In the genomic region with DNA sequence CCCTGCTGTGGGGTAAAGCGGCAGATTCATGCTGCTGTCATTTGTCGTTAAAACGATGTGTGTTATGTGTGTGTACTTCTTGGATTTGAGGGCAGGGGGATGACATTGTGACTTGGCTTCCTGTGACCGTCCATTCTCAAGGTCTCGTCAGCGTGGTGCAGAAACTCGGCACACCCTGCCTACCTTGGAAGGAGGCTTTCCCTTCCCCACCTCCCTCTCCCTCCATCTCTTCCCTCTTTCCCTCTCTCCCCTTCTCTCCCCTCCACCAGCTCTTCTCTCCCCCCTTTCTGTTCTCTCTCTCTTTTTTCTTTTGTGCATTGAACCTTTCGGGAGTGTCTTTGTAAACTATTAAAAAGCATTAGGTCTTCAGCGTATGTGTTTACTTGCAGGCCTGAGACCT, we compare ENCODE assay signal across 8 cellular contexts. TPM values are rescaled to one million over a fixed set of nuclear protein-coding genes. Genes with fewer than 3 reads are reported as not detected.
DNase-seq lines count a peak whose midpoint lies in the region; ATAC-seq and TF ChIP-seq lines count a peak whose summit lies in the region.
"Not testable (repeated sequence)": the region's sequence is repeated elsewhere in the genome, so short reads cannot be mapped to it uniquely, and the experiment has no call there.

No MANE protein-coding gene starts in this region.

- H2AK5ac ChIP-seq in mesenchymal stem cell (ENCODE audit: low read length, severe bottlenecking), result not testable (repeated sequence)

- H3K4me3 Mint-ChIP-seq in activated CD8-positive, alpha-beta T cell treated with anti-CD3 and anti-CD28 coated beads for 36 hours, result peak overlapping the region; percentile 90

- H3K79me1 ChIP-seq in mesenchymal stem cell (replicated peaks; ENCODE audit: low read length, poor library complexity, severe bottlenecking), result not testable (repeated sequence)

- H4K8ac ChIP-seq in mesenchymal stem cell (ENCODE audit: low read length), result not testable (repeated sequence)

- not testable (repeated sequence) for H2BK15ac ChIP-seq in mesenchymal stem cell (ENCODE audit: low read depth, poor library complexity, severe bottlenecking)

- H3K36me3 Mint-ChIP-seq in activated CD8-positive, alpha-beta T cell treated with anti-CD3 and anti-CD28 coated beads for 36 hours (ENCODE audit: low read depth), result not testable (repeated sequence)

- H3K9me3 ChIP-seq in DOHH2 (ENCODE audit: control insufficient read depth, insufficient read depth, low read length); OCI-LY1 (ENCODE audit: low read length); mesenchymal stem cell (ENCODE audit: control insufficient read depth, low read length); upper lobe of right lung: not testable (repeated sequence)

- POLR2A ChIA-PET in activated CD8-positive, alpha-beta T cell treated with anti-CD3 and anti-CD28 coated beads for 36 hours (lab: Charles Lee), result not testable (repeated sequence)

- not testable (repeated sequence) for H2AFZ ChIP-seq in OCI-LY1 (ENCODE audit: low read length); mesenchymal stem cell (ENCODE audit: low read depth, low read length)

- TF ChIP-seq CTCF in DOHH2 (IDR thresholded peaks at IDR 0.05; ENCODE audit: low read depth, low read length, poor library complexity, severe bottlenecking); OCI-LY1 (IDR thresholded peaks at IDR 0.05; ENCODE audit: low read length); activated CD8-positive, alpha-beta T cell treated with anti-CD3 and anti-CD28 coated beads for 36 hours (IDR thresholded peaks at IDR 0.05); brain microvascular endothelial cell (IDR thresholded peaks at IDR 0.05; ENCODE audit: low read depth, low read length, missing control alignments); fibroblast of pulmonary artery (IDR thresholded peaks at IDR 0.05; ENCODE audit: low read length, missing control alignments); retinal pigment epithelial cell (conservative IDR thresholded peaks at IDR 0.05; ENCODE audit: low read depth, low read length); upper lobe of right lung (IDR thresholded peaks at IDR 0.05): not testable (repeated sequence)

- CTCF ChIA-PET in activated CD8-positive, alpha-beta T cell treated with anti-CD3 and anti-CD28 coated beads for 36 hours (lab: Charles Lee), result not testable (repeated sequence)

- H3K18ac ChIP-seq in mesenchymal stem cell (ENCODE audit: low read depth in 1 of 2, low read length in 2 of 2), result not testable (repeated sequence)

- intact Hi-C loops in activated CD8-positive, alpha-beta T cell treated with anti-CD3 and anti-CD28 coated beads for 36 hours (cut with micrococcal nuclease); upper lobe of right lung (cut with DNase I): not testable (repeated sequence)

- not testable (repeated sequence) for H3K27me3 ChIP-seq in DOHH2 (ENCODE audit: control insufficient read depth, low read length); OCI-LY1 (ENCODE audit: insufficient read depth, low read length); brain microvascular endothelial cell (replicated peaks); mesenchymal stem cell (ENCODE audit: control insufficient read depth in 1 of 2, insufficient read depth in 1 of 2, low read length in 2 of 2); upper lobe of right lung

- H3K27me3 Mint-ChIP-seq in activated CD8-positive, alpha-beta T cell treated with anti-CD3 and anti-CD28 coated beads for 36 hours, result not testable (repeated sequence)

- H3K9ac ChIP-seq in OCI-LY1 (ENCODE audit: low read length); mesenchymal stem cell (ENCODE audit: low read length): not testable (repeated sequence)

- not testable (repeated sequence) for H2BK5ac ChIP-seq in mesenchymal stem cell (ENCODE audit: low read depth, low read length, poor library complexity, severe bottlenecking)

- DNase-seq in activated CD8-positive, alpha-beta T cell treated with anti-CD3 and anti-CD28 coated beads for 36 hours; fibroblast of pulmonary artery (ENCODE audit: low read depth); mesenchymal stem cell; retinal pigment epithelial cell (ENCODE audit: low read depth); upper lobe of right lung: not testable (repeated sequence)
- DNase-seq in brain microvascular endothelial cell, result peak; percentile 3

- not testable (repeated sequence) for ATAC-seq in activated CD8-positive, alpha-beta T cell treated with anti-CD3 and anti-CD28 coated beads for 36 hours; upper lobe of right lung

- not testable (repeated sequence) for H3F3A ChIP-seq in DOHH2 (ENCODE audit: control insufficient read depth, insufficient read depth); OCI-LY1 (ENCODE audit: insufficient read depth, low read length)

- in situ Hi-C loops in brain microvascular endothelial cell (cut with HindIII; ENCODE audit: low pct_ligation_motif_present, low sequenced_read_pairs), result not testable (repeated sequence)

- not testable (repeated sequence) for H3K23ac ChIP-seq in mesenchymal stem cell (ENCODE audit: low read length in 2 of 2)

- H3K27ac Mint-ChIP-seq in activated CD8-positive, alpha-beta T cell treated with anti-CD3 and anti-CD28 coated beads for 36 hours, result peak overlapping the region; percentile 88

- H3K27ac ChIP-seq in DOHH2 (ENCODE audit: low read depth, low read length) (peak overlapping the region; percentile 18), brain microvascular endothelial cell (peak overlapping the region; percentile 28)
- H3K27ac ChIP-seq in OCI-LY1 (ENCODE audit: low read depth, low read length, poor library complexity, severe bottlenecking); mesenchymal stem cell (ENCODE audit: low read length, poor library complexity, severe bottlenecking); upper lobe of right lung: not testable (repeated sequence)

- not testable (repeated sequence) for H4K91ac ChIP-seq in mesenchymal stem cell (ENCODE audit: low read length)

- H3K14ac ChIP-seq in mesenchymal stem cell (ENCODE audit: low read length in 2 of 2), result not testable (repeated sequence)

- peak overlapping the region; percentile 53 for H3K4me3 ChIP-seq in DOHH2 (ENCODE audit: low read length)
- H3K4me3 ChIP-seq in OCI-LY1 (ENCODE audit: low read depth, low read length, poor library complexity, severe bottlenecking), result peak overlapping the region; percentile 48
- peak overlapping the region; percentile 50 for H3K4me3 ChIP-seq in brain microvascular endothelial cell (ENCODE audit: low read depth, low read length)
- H3K4me3 ChIP-seq in fibroblast of pulmonary artery (replicated peaks; ENCODE audit: low read depth, low read length), result peak overlapping the region; percentile 51
- peak overlapping the region; percentile 42 to 66 for H3K4me3 ChIP-seq in mesenchymal stem cell (ENCODE audit: insufficient read depth in 1 of 2, low read depth in 1 of 2, low read length in 2 of 2)
- H3K4me3 ChIP-seq in retinal pigment epithelial cell (ENCODE audit: low read length), result peak overlapping the region; percentile 47
- H3K4me3 ChIP-seq in upper lobe of right lung, result peak overlapping the region; percentile 48

- H3K4me1 Mint-ChIP-seq in activated CD8-positive, alpha-beta T cell treated with anti-CD3 and anti-CD28 coated beads for 36 hours (ENCODE audit: low read depth), result not testable (repeated sequence)

- not testable (repeated sequence) for H3K79me2 ChIP-seq in DOHH2 (ENCODE audit: control insufficient read depth, low read length); OCI-LY1 (ENCODE audit: insufficient read depth, low read length)

- H2BK120ac ChIP-seq in mesenchymal stem cell (ENCODE audit: low read depth, low read length), result not testable (repeated sequence)

- H3K36me3 ChIP-seq in DOHH2 (ENCODE audit: control insufficient read depth, low read length); OCI-LY1 (ENCODE audit: insufficient read depth, low read length); brain microvascular endothelial cell (replicated peaks); mesenchymal stem cell (ENCODE audit: control insufficient read depth in 1 of 2, insufficient read depth in 2 of 2, low read depth in 1 of 2, low read length in 2 of 2); upper lobe of right lung: not testable (repeated sequence)

- no CpG with 5 or more reads among the region's 9 CpGs for WGBS in mesenchymal stem cell

- H3K4me1 ChIP-seq in DOHH2 (ENCODE audit: control insufficient read depth, low read length); OCI-LY1 (ENCODE audit: insufficient read depth, low read length, severe bottlenecking); mesenchymal stem cell (ENCODE audit: control insufficient read depth, insufficient read depth, low read depth, low read length); upper lobe of right lung: not testable (repeated sequence)

- not testable (repeated sequence) for H3K9me2 ChIP-seq in DOHH2 (replicated peaks; ENCODE audit: control insufficient read depth, low read length); OCI-LY1 (ENCODE audit: low read depth, low read length)

- not testable (repeated sequence) for H2BK12ac ChIP-seq in mesenchymal stem cell (ENCODE audit: low read length in 2 of 2)

- H3K4me2 ChIP-seq in DOHH2 (ENCODE audit: low read length); OCI-LY1 (ENCODE audit: low read length); mesenchymal stem cell (ENCODE audit: low read length, poor library complexity, severe bottlenecking): not testable (repeated sequence)

- not testable (repeated sequence) for H3K4ac ChIP-seq in mesenchymal stem cell (ENCODE audit: low read depth in 1 of 2, low read length in 2 of 2)

- not testable (repeated sequence) for H3K9me3 Mint-ChIP-seq in activated CD8-positive, alpha-beta T cell treated with anti-CD3 and anti-CD28 coated beads for 36 hours

- H4K20me1 ChIP-seq in DOHH2 (ENCODE audit: control insufficient read depth, insufficient read depth, low read depth, low read length); OCI-LY1 (ENCODE audit: insufficient read depth, low read length): not testable (repeated sequence)

RNA-seq across cellular contexts. Expression of a gene that starts 36.4 kb away (rescaled TPM):
- total RNA-seq in activated CD8-positive, alpha-beta T cell treated with anti-CD3 and anti-CD28 coated beads for 36 hours, result not detected
- polyA plus RNA-seq in mesenchymal stem cell (2013, experiment 1 of 2), result not detected
- polyA plus RNA-seq in mesenchymal stem cell (2013, experiment 2 of 2), result not detected
- not detected for total RNA-seq in upper lobe of right lung

RNA-seq across cellular contexts. Expression of a gene that starts 57.0 kb away (rescaled TPM):
- total RNA-seq in activated CD8-positive, alpha-beta T cell treated with anti-CD3 and anti-CD28 coated beads for 36 hours, result not detected
- polyA plus RNA-seq in mesenchymal stem cell (2013, experiment 1 of 2), result not detected
- polyA plus RNA-seq in mesenchymal stem cell (2013, experiment 2 of 2), result not detected
- total RNA-seq in upper lobe of right lung, result not detected
